Comparison of ENCODE assay signal across 8 cellular contexts in the genomic region with DNA sequence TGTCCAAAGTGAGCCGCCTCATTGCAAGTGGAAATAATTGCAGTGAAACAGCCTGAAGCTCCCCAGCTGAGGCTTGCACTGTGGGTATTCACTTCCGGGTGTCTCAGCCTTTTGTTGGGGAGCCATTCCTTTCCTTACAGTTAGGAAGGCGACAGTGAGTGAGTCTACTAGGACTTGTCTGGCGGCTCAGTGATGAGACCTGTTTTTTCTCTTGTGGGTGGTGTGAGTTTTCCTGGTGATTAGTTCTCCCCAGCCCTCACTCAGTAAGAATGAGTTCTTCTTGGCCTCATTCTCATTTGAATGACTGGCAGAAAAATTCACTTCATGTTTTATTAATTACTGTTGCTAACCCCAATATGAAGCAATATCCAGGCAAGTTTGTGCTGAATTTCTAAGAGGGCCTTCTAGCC. TPM values are rescaled to one million over a fixed set of nuclear protein-coding genes. Genes with fewer than 3 reads are reported as not detected.
DNase-seq lines count a peak whose midpoint lies in the region; ATAC-seq and FAIRE-seq lines count a peak whose summit lies in the region.

No MANE protein-coding gene starts in this region.

- no peaks in the 10 kb centered on the region for H3K27me3 Mint-ChIP-seq in activated CD4-positive, alpha-beta T cell treated with anti-CD3 and anti-CD28 coated beads for 36 hours
- H3K27me3 Mint-ChIP-seq in T-helper 2 cell treated with Interferon-gamma antibody and Interleukin-4, amounts not matched to agents 5 μg/mL and 100 μg/mL, for 36 hours (ENCODE audit: low read depth) = peaks cover 2% of the 10 kb centered on the region

- peaks cover 35% of the 10 kb centered on the region for H3K4me1 Mint-ChIP-seq in activated CD4-positive, alpha-beta T cell treated with anti-CD3 and anti-CD28 coated beads for 36 hours
- H3K4me1 Mint-ChIP-seq in T-helper 2 cell treated with Interferon-gamma antibody and Interleukin-4, amounts not matched to agents 5 μg/mL and 100 μg/mL, for 36 hours (ENCODE audit: low read depth) = peaks cover 31% of the 10 kb centered on the region

- peak; percentile 53 for DNase-seq in activated CD4-positive, alpha-beta T cell treated with anti-CD3 and anti-CD28 coated beads for 36 hours
- DNase-seq in activated CD4-positive, alpha-beta T cell treated with anti-CD3 and anti-CD28 coated beads for 1 hour = no peak
- DNase-seq in T-helper 2 cell treated with Interferon-gamma antibody and Interleukin-4, amounts not matched to agents 5 μg/mL and 100 μg/mL, for 36 hours (ENCODE audit: low spot score) = no peak
- peak; percentile 23 for DNase-seq in stimulated activated naive CD8-positive, alpha-beta T cell treated with anti-CD3 and anti-CD28 coated beads, Interleukin-15, Interleukin-2, amounts not matched to agents 100 U/mL and 50 U/mL, for 24 hours
- DNase-seq in DMS79 (lab: John Stamatoyannopoulos, UW) (no peak), SW 1271 (lab: John Stamatoyannopoulos, UW) (no peak), GM19239 (ENCODE audit: insufficient read length, low spot score) (no peak)

- H3K9me3 Mint-ChIP-seq in activated CD4-positive, alpha-beta T cell treated with anti-CD3 and anti-CD28 coated beads for 36 hours (ENCODE audit: low read depth) = no peaks in the 10 kb centered on the region
- H3K9me3 Mint-ChIP-seq in T-helper 2 cell treated with Interferon-gamma antibody and Interleukin-4, amounts not matched to agents 5 μg/mL and 100 μg/mL, for 36 hours = no peaks in the 10 kb centered on the region

- no peak for ATAC-seq in activated CD4-positive, alpha-beta T cell treated with anti-CD3 and anti-CD28 coated beads for 36 hours
- peak; percentile 45 for ATAC-seq in esophagus mucosa
- no peak for ATAC-seq in stimulated activated naive CD8-positive, alpha-beta T cell treated with anti-CD3 and anti-CD28 coated beads, Interleukin-15, Interleukin-2, amounts not matched to agents 100 U/mL and 50 U/mL, for 24 hours

- H3K36me3 Mint-ChIP-seq in activated CD4-positive, alpha-beta T cell treated with anti-CD3 and anti-CD28 coated beads for 36 hours (ENCODE audit: low read depth) = peaks cover 70% of the 10 kb centered on the region
- H3K36me3 Mint-ChIP-seq in T-helper 2 cell treated with Interferon-gamma antibody and Interleukin-4, amounts not matched to agents 5 μg/mL and 100 μg/mL, for 36 hours (ENCODE audit: low read depth) = peaks cover 56% of the 10 kb centered on the region

- no peak for FAIRE-seq in GM19239 (lab: Jason Lieb, UNC)

- CTCF ChIA-PET in activated CD4-positive, alpha-beta T cell treated with anti-CD3 and anti-CD28 coated beads for 36 hours (lab: Charles Lee) = interaction anchor here (0.6 to 4.2 kb wide), 9 partner anchors 10 to 28 kb away, joined by 3 to 34 read pairs (median 7); partner anchors contain the start of gene RRP12

- intact Hi-C loops in activated CD4-positive, alpha-beta T cell treated with anti-CD3 and anti-CD28 coated beads for 36 hours (cut with DNase I, micrococcal nuclease) = loop anchor here (1.0 to 10.0 kb wide), 4 partner anchors 16 to 706 kb away; partner anchors contain the start of genes LCOR (in 1 of the 2) and R3HCC1L (in 1 of the 2)

- POLR2A ChIA-PET in activated CD4-positive, alpha-beta T cell treated with anti-CD3 and anti-CD28 coated beads for 36 hours (lab: Charles Lee) = interaction anchor here (1.3 to 2.0 kb wide), 4 partner anchors 14 to 27 kb away, joined by 5 to 23 read pairs (median 14); partner anchors contain the start of gene RRP12

- H3K27ac Mint-ChIP-seq in activated CD4-positive, alpha-beta T cell treated with anti-CD3 and anti-CD28 coated beads for 36 hours = peak overlapping the region; percentile 95
- peak overlapping the region; percentile 88 for H3K27ac Mint-ChIP-seq in T-helper 2 cell treated with Interferon-gamma antibody and Interleukin-4, amounts not matched to agents 5 μg/mL and 100 μg/mL, for 36 hours

- H3K4me3 Mint-ChIP-seq in activated CD4-positive, alpha-beta T cell treated with anti-CD3 and anti-CD28 coated beads for 36 hours = peak overlapping the region; percentile 96
- H3K4me3 Mint-ChIP-seq in T-helper 2 cell treated with Interferon-gamma antibody and Interleukin-4, amounts not matched to agents 5 μg/mL and 100 μg/mL, for 36 hours = peak overlapping the region; percentile 92

RNA-seq across cellular contexts. Expression of gene PGAM1, which starts 2.6 kb away (rescaled TPM):
- total RNA-seq in activated CD4-positive, alpha-beta T cell treated with anti-CD3 and anti-CD28 coated beads for 36 hours = 1,000 to 10,000 TPM; 1,151 to 1,499 TPM
- total RNA-seq in esophagus mucosa = 324 TPM

RNA-seq across cellular contexts. Expression of gene EXOSC1, which starts 17.2 kb away (rescaled TPM):
- total RNA-seq in activated CD4-positive, alpha-beta T cell treated with anti-CD3 and anti-CD28 coated beads for 36 hours = 10 to 100 TPM; 52.3 to 54.2 TPM
- total RNA-seq in esophagus mucosa = 30.8 TPM

RNA-seq across cellular contexts. Expression of gene ZDHHC16, which starts 17.4 kb away (rescaled TPM):
- 10 to 100 TPM; 34.6 to 42.8 TPM for total RNA-seq in activated CD4-positive, alpha-beta T cell treated with anti-CD3 and anti-CD28 coated beads for 36 hours
- 23.0 TPM for total RNA-seq in esophagus mucosa

RNA-seq across cellular contexts. Expression of gene RRP12, which starts 27.4 kb away (rescaled TPM):
- total RNA-seq in activated CD4-positive, alpha-beta T cell treated with anti-CD3 and anti-CD28 coated beads for 36 hours = 10 to 100 TPM; 45.9 to 49.4 TPM
- total RNA-seq in esophagus mucosa = 25.8 TPM

Comparison
In these comparisons a context has a peak if more than half of its experiments do, and no peak if none do; other contexts are left out.
1. DNase-seq: peak in activated CD4-positive, alpha-beta T cell treated with anti-CD3 and anti-CD28 coated beads for 36 hours (single experiment) and stimulated activated naive CD8-positive, alpha-beta T cell treated with anti-CD3 and anti-CD28 coated beads, Interleukin-15, Interleukin-2, amounts not matched to agents 100 U/mL and 50 U/mL, for 24 hours (single experiment); none in activated CD4-positive, alpha-beta T cell treated with anti-CD3 and anti-CD28 coated beads for 1 hour (single experiment), T-helper 2 cell treated with Interferon-gamma antibody and Interleukin-4, amounts not matched to agents 5 μg/mL and 100 μg/mL, for 36 hours (single experiment), DMS79 (single experiment), SW 1271 (0 of 2) and GM19239 (single experiment).